8 cellular contexts compared by ENCODE assay signal in the genomic region with DNA sequence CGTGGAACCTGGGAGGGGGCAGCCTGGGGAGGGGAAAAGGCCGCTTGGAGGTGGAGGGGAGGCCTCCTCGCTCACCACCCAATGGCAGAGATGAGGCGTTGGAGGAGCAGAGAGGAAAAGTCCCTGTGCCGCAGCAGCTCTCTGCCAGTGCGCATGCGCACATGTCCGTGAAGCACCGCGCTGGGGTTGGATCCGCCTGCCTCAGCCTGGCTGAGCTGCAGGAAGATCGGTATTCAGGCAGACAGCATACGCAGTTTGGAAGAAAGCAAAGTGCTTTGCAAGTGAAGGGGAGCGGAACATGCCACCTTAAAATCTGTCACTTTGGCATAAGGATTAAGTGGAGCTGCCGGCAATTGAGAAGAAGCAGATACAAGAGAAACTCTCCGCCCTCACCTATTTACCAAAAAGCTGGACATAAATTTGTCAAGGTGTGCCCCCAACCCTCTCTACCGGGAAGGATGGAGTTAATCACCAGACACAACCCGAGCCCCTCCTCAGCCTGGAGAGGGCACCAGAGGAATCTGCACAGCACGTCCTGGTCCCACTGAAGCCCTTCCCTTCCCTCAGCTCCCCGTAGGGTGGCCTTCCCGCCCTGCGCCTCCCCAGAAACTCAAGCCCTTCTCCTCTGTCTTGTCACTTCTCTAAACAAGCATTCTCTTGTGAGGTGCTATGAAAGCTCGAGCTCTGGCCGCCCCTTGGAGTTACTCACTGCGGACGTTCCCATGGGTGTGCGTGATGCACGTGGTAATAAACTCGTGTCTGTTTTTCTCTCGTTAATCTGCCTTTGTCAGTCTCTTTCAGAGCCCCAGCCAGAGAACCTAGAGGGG. TPM values are rescaled to one million over a fixed set of nuclear protein-coding genes. Genes with fewer than 3 reads are reported as not detected.
DNase-seq lines count a peak whose midpoint lies in the region; ATAC-seq lines count a peak whose summit lies in the region.

No MANE protein-coding gene starts in this region.

- no peak overlapping the region for H3K27ac Mint-ChIP-seq in central memory CD8-positive, alpha-beta T cell (ENCODE audit: low read depth)

- peak overlapping the region; percentile 41 for H3K27ac ChIP-seq in skeletal muscle tissue (ENCODE audit: low read depth, low read length)

- H3K27me3 ChIP-seq in skeletal muscle tissue (ENCODE audit: control insufficient read depth in 3 of 3, insufficient read depth in 3 of 3, low read length in 3 of 3) = peaks cover 0 to 8% (median 4%) of the 10 kb centered on the region in 3 donors

- H3K9me3 ChIP-seq in skeletal muscle tissue (ENCODE audit: control insufficient read depth in 3 of 3, low read length in 3 of 3) = no peaks in the 10 kb centered on the region

- DNase-seq in DMS79 (lab: John Stamatoyannopoulos, UW) = peak; percentile 50
- peak; percentile 30 for DNase-seq in NCI-H2029 (lab: John Stamatoyannopoulos, UW)
- DNase-seq in central memory CD8-positive, alpha-beta T cell (ENCODE audit: low spot score in 2 of 2) = peak in 1 of 2 donors; percentile 33
- DNase-seq in inferior parietal cortex (ENCODE audit: extremely low spot score) = peak; percentile 90
- DNase-seq in COR-L47 (lab: John Stamatoyannopoulos, UW) = no peak

- no peaks in the 10 kb centered on the region for H3K36me3 Mint-ChIP-seq in central memory CD8-positive, alpha-beta T cell (ENCODE audit: insufficient read depth)

- H3K4me1 Mint-ChIP-seq in central memory CD8-positive, alpha-beta T cell = peaks cover 18% of the 10 kb centered on the region

- peak; percentile 57 for ATAC-seq in HG02571 (IDR thresholded peaks at IDR 0.05; ENCODE audit: unreplicated experiment)
- ATAC-seq in activated CD4-positive, CD25-positive, alpha-beta regulatory T cell treated with anti-CD3 and anti-CD28 coated beads, Interleukin-2, amount 50 U/mL, for 24 hours = peak; percentile 73 to 74
- peak; percentile 40 for ATAC-seq in central memory CD8-positive, alpha-beta T cell (replicated peaks; ENCODE audit: extremely low read depth, poor library complexity, severe bottlenecking)

- H3K27me3 Mint-ChIP-seq in central memory CD8-positive, alpha-beta T cell = peaks cover 55% of the 10 kb centered on the region

- no peaks in the 10 kb centered on the region for H3K9me3 Mint-ChIP-seq in central memory CD8-positive, alpha-beta T cell

- H3K9ac ChIP-seq in skeletal muscle tissue (ENCODE audit: low read depth in 1 of 3, low read length in 3 of 3) = peak overlapping the region; percentile 68 to 88 (median 69)

- no peaks in the 10 kb centered on the region for H3K36me3 ChIP-seq in skeletal muscle tissue (ENCODE audit: control insufficient read depth in 3 of 3, insufficient read depth in 3 of 3, low read length in 3 of 3)

- peaks cover 10 to 22% (median 14%) of the 10 kb centered on the region in 3 donors for H3K4me1 ChIP-seq in skeletal muscle tissue (ENCODE audit: control insufficient read depth in 3 of 3, insufficient read depth in 3 of 3, low read length in 3 of 3)

- peak overlapping the region; percentile 76 to 86 (median 80) for H3K4me3 ChIP-seq in skeletal muscle tissue (ENCODE audit: low read length in 3 of 3)

- peak overlapping the region; percentile 64 for H3K4me3 Mint-ChIP-seq in central memory CD8-positive, alpha-beta T cell

RNA-seq across cellular contexts. Expression of a gene that starts 32.2 kb away (rescaled TPM):
- total RNA-seq in skeletal muscle tissue = under 0.01 TPM
